Comparison of ENCODE assay signal across 9 cellular contexts in the genomic region with DNA sequence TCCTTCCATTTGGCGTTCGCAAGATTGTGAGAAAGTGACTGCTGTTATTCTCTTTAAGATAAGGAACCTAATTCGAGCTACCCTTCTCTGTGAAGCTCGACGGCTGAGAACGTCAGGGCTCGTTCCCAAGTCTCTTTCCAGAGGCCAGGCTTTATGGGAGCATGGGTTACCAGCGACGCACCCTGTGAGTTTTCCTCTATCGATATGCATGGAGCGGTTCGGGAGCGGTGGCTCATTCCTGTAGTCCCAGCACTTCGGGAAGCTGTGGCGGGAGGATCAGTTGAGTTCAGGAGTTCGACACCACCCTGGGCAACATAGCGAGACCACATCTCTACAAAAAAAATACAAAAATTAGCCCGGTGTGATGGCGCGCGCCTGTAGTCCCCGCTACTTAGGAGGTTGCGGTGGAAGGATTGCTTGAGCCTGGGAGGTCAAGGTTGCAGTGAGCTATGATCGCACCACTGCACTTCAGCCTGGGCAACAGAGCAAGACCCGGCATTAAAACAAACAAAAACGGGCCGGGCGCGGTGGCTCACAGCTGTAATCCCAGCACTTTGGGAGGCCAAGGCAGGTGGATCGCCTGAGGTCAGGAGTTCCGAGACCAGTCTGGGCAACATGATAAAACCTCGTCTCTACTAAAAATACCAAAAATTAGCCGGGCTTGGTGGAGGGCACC. TPM values are rescaled to one million over a fixed set of nuclear protein-coding genes. Genes with fewer than 3 reads are reported as not detected.
DNase-seq lines count a peak whose midpoint lies in the region; ATAC-seq, FAIRE-seq and TF ChIP-seq lines count a peak whose summit lies in the region.
"Had no signal": no experiment of that assay in that cellular context is flagged by ENCODE, and none has a peak within 500 bp of the region (broad histone marks: within the 10 kb centered on the region; RNA-seq: fewer than 3 reads in every experiment).

No MANE protein-coding gene starts in this region.

- intact Hi-C loops in right cardiac atrium (cut with DNase I), result no loop called here

- H3K27ac ChIP-seq in HEK293 (ENCODE audit: extremely low read depth, low read depth, low read length) (peak overlapping the region; percentile 83; the same call in 1 of the 2 replicates), right cardiac atrium (ENCODE audit: low read length) (peak overlapping the region; percentile 69), small intestine (ENCODE audit: low read depth in 1 of 2, low read length in 1 of 2) (peak overlapping the region in 1 of 2 donors; percentile 97)

- H3K27me3 Mint-ChIP-seq in activated T-helper 17 cell treated with anti-CD3 and anti-CD28 coated beads, Interleukin-2, amount 50 U/mL, for 72 hours, result no peaks in the 10 kb centered on the region

- H3K4me3 Mint-ChIP-seq in activated T-helper 17 cell treated with anti-CD3 and anti-CD28 coated beads, Interleukin-2, amount 50 U/mL, for 72 hours, result peak overlapping the region; percentile 87

- H3K9me3 ChIP-seq in HEK293 (ENCODE audit: control insufficient read depth, insufficient read depth, low read depth, low read length) (peaks cover 16% of the 10 kb centered on the region), right cardiac atrium (ENCODE audit: control insufficient read depth, low read length) (peaks cover 5% of the 10 kb centered on the region), small intestine (ENCODE audit: control insufficient read depth, low read depth) (peaks cover 3% of the 10 kb centered on the region)

- no peak for FAIRE-seq in small intestine (lab: Jason Lieb, UNC)

- H3K4me1 ChIP-seq in HEK293 (ENCODE audit: control insufficient read depth, insufficient read depth, low read length) (peaks cover 4% of the 10 kb centered on the region), right cardiac atrium (ENCODE audit: control insufficient read depth, insufficient read depth, low read length) (peaks cover 6% of the 10 kb centered on the region), small intestine (ENCODE audit: control insufficient read depth in 2 of 2, insufficient read depth in 1 of 2, low read depth in 1 of 2, low read length in 1 of 2) (no peaks in the 10 kb centered on the region)

- CTCF ChIA-PET in HEK293 (lab: Yijun Ruan, JAX), result interaction anchor here (0.6 to 0.9 kb wide), 3 partner anchors 268 to 1724 kb away, joined by 3 to 5 read pairs (median 4); no protein-coding TSS in a partner anchor
- CTCF ChIA-PET in GM10248 (lab: Yijun Ruan, JAX), result interaction anchor here (1.1 to 1.6 kb wide), 3 partner anchors 15 to 517 kb away, joined by 3 to 4 read pairs (median 3); a partner anchor contains a TSS

- peaks cover 79% of the 10 kb centered on the region for H3K36me3 Mint-ChIP-seq in activated T-helper 17 cell treated with anti-CD3 and anti-CD28 coated beads, Interleukin-2, amount 50 U/mL, for 72 hours (ENCODE audit: low read depth)

- no peak for TF ChIP-seq CTCF in HEK293 (tag by site-specific recombination; IDR thresholded peaks at IDR 0.05)
- no peak for TF ChIP-seq CTCF in GM10248 (IDR thresholded peaks at IDR 0.05; ENCODE audit: control extremely low read depth, extremely low read depth, low read depth, missing control alignments)

- peak overlapping the region; percentile 99 for H3K4me3 ChIP-seq in HEK293 (ENCODE audit: low read depth, low read length)
- H3K4me3 ChIP-seq in right cardiac atrium (ENCODE audit: low read length), result peak overlapping the region; percentile 85
- H3K4me3 ChIP-seq in small intestine (ENCODE audit: low read depth in 1 of 2, low read length in 2 of 2), result peak overlapping the region; percentile 75 to 95

- WGBS in right cardiac atrium, result 19% methylated on average over 33 of the region's 33 CpGs
- WGBS in small intestine, 3 donors, result 18 to 52% (median 46%) methylated on average over 33 of the region's 33 CpGs

- H3K27ac Mint-ChIP-seq in activated T-helper 17 cell treated with anti-CD3 and anti-CD28 coated beads, Interleukin-2, amount 50 U/mL, for 72 hours, result peak overlapping the region; percentile 85

- peaks cover 34 to 65% of the 10 kb centered on the region in 2 experiments for H3K36me3 ChIP-seq in HEK293 (ENCODE audit: control insufficient read depth in 2 of 2, insufficient read depth in 1 of 2, low read length in 2 of 2)
- H3K36me3 ChIP-seq in small intestine (ENCODE audit: control insufficient read depth in 2 of 2, insufficient read depth in 2 of 2, low read length in 2 of 2), result peaks cover 8 to 24% of the 10 kb centered on the region in 2 donors

- DNase-seq in right cardiac atrium (no peak), small intestine (no peak), NCI-H2227 (lab: John Stamatoyannopoulos, UW; ENCODE audit: unreplicated experiment) (no peak), GM10248 (ENCODE audit: extremely low spot score) (no peak)

- H3K4me1 Mint-ChIP-seq in activated T-helper 17 cell treated with anti-CD3 and anti-CD28 coated beads, Interleukin-2, amount 50 U/mL, for 72 hours, result peaks cover 17% of the 10 kb centered on the region

- no peak for ATAC-seq in activated T-helper 17 cell treated with anti-CD3 and anti-CD28 coated beads, Interleukin-2, amount 50 U/mL, for 72 hours (replicated peaks)
- ATAC-seq in right cardiac atrium (peak in 1 of 2 donors; percentile 34), GM18502 (IDR thresholded peaks at IDR 0.05; ENCODE audit: poor library complexity, unreplicated experiment) (no peak), GM19351 (IDR thresholded peaks at IDR 0.05; ENCODE audit: unreplicated experiment) (no peak)

- POLR2A ChIA-PET in HEK293 (lab: Yijun Ruan, JAX) (interaction anchor here (0.5 to 2.0 kb wide), 18 partner anchors 9 to 614 kb away, joined by 3 to 12 read pairs (median 3); a partner anchor contains a TSS), GM10248 (lab: Yijun Ruan, JAX) (no interaction called here)

- no peaks in the 10 kb centered on the region for H3K27me3 ChIP-seq in right cardiac atrium (ENCODE audit: control insufficient read depth, insufficient read depth)
- H3K27me3 ChIP-seq in small intestine (ENCODE audit: control insufficient read depth in 2 of 2, insufficient read depth in 2 of 2, low read length in 2 of 2), result no peaks in the 10 kb centered on the region

- peaks cover 25% of the 10 kb centered on the region for H3K9me3 Mint-ChIP-seq in activated T-helper 17 cell treated with anti-CD3 and anti-CD28 coated beads, Interleukin-2, amount 50 U/mL, for 72 hours

TF ChIP-seq in HEK293, 187 proteins besides CTCF, POLR2A, EP300 and RAD21:
- TF ChIP-seq ZNF707 (tag by site-specific recombination; IDR thresholded peaks at IDR 0.05), result no peak
- no peak for TF ChIP-seq ZFP37 (tag by site-specific recombination; IDR thresholded peaks at IDR 0.05)
- peak; percentile 40 for TF ChIP-seq SETDB1 (IDR thresholded peaks at IDR 0.05; ENCODE audit: insufficient read length, low read length)
- no peak for TF ChIP-seq ZNF76 (tag by site-specific recombination; IDR thresholded peaks at IDR 0.05; ENCODE audit: borderline replicate concordance, low read depth)
- TF ChIP-seq, protein P1, sequence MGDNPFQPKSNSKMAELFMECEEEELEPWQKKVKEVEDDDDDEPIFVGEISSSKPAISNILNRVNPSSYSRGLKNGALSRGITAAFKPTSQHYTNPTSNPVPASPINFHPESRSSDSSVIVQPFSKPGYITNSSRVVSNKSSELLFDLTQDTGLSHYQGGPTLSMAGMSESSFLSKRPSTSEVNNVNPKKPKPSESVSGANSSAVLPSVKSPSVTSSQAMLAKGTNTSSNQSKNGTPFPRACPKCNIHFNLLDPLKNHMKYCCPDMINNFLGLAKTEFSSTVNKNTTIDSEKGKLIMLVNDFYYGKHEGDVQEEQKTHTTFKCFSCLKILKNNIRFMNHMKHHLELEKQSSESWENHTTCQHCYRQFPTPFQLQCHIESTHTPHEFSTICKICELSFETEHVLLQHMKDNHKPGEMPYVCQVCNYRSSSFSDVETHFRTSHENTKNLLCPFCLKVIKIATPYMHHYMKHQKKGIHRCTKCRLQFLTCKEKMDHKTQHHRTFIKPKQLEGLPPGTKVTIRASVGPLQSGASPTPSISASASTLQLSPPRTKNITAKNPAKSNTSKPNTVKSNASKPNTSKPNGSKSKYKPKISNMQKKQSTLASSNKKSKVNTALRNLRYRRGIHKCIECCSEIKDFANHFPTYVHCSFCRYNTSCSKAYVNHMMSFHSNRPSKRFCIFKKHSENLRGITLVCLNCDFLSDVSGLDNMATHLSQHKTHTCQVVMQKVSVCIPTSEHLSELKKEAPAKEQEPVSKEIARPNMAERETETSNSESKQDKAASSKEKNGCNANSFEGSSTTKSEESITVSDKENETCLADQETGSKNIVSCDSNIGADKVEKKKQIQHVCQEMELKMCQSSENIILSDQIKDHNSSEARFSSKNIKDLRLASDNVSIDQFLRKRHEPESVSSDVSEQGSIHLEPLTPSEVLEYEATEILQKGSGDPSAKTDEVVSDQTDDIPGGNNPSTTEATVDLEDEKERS (tag by site-specific recombination; IDR thresholded peaks at IDR 0.05), result 0 out of 2 replicates have a peak, but pooled peaks have one; percentile 2
- peak; percentile 45; the same call in 1 of the 2 replicates for TF ChIP-seq HOXD13 (CRISPR knock-in tag; IDR thresholded peaks at IDR 0.05; ENCODE audit: borderline replicate concordance)
- TF ChIP-seq ZNF585B (tag by site-specific recombination; IDR thresholded peaks at IDR 0.05), result no peak
- TF ChIP-seq ZSCAN30 (tag by site-specific recombination; IDR thresholded peaks at IDR 0.05), result 0 out of 2 replicates have a peak, but pooled peaks have one; percentile 3

RNA-seq across cellular contexts. Expression of a gene that starts 0.7 kb away (rescaled TPM):
- 1 to 10 TPM; 4.4 to 5.1 TPM for total RNA-seq in activated T-helper 17 cell treated with anti-CD3 and anti-CD28 coated beads, Interleukin-2, amount 50 U/mL, for 72 hours
- total RNA-seq in right cardiac atrium, result 10 to 100 TPM; 11.8 to 16.8 (median 15.7) TPM
- polyA plus RNA-seq in right cardiac atrium (10.2 TPM), small intestine (1 to 10 TPM; 3.8 to 7.2 (median 5.7) TPM)

RNA-seq across cellular contexts. Expression of a gene that starts 29.0 kb away (rescaled TPM):
- under 1 TPM in 1 of 2 donors, not detected in 1; 0.29 TPM for total RNA-seq in activated T-helper 17 cell treated with anti-CD3 and anti-CD28 coated beads, Interleukin-2, amount 50 U/mL, for 72 hours
- total RNA-seq in right cardiac atrium, result 1 to 10 TPM; 2.1 to 2.9 (median 2.6) TPM
- polyA plus RNA-seq in right cardiac atrium, result 2.9 TPM
- polyA plus RNA-seq in small intestine, result 1 to 10 TPM in 1 of 3 donors, under 1 TPM in 1, not detected in 1; 0.85 to 1.3 TPM
- total RNA-seq: RPMI7951 had no signal

RNA-seq across cellular contexts. Expression of a gene that starts 30.5 kb away (rescaled TPM):
- not detected for total RNA-seq in activated T-helper 17 cell treated with anti-CD3 and anti-CD28 coated beads, Interleukin-2, amount 50 U/mL, for 72 hours
- total RNA-seq in right cardiac atrium, result under 1 TPM in 1 of 4 donors, not detected in 3; 0.54 TPM
- polyA plus RNA-seq in right cardiac atrium (0.14 TPM), small intestine (under 1 TPM in 1 of 3 donors, not detected in 2; 0.21 TPM)
- total RNA-seq: RPMI7951 had no signal

RNA-seq across cellular contexts. Expression of a gene that starts 55.8 kb away (rescaled TPM):
- 1 to 10 TPM; 4.3 to 7.8 TPM for total RNA-seq in activated T-helper 17 cell treated with anti-CD3 and anti-CD28 coated beads, Interleukin-2, amount 50 U/mL, for 72 hours
- 10 to 100 TPM; 10.0 to 13.9 (median 12.5) TPM for total RNA-seq in right cardiac atrium
- polyA plus RNA-seq in right cardiac atrium, result 5.5 TPM
- 1 to 10 TPM; 1.3 to 2.9 (median 1.9) TPM for polyA plus RNA-seq in small intestine

RNA-seq across cellular contexts. Expression of a gene that starts 55.8 kb away (rescaled TPM):
- under 1 TPM in 1 of 2 donors, not detected in 1; 0.34 TPM for total RNA-seq in activated T-helper 17 cell treated with anti-CD3 and anti-CD28 coated beads, Interleukin-2, amount 50 U/mL, for 72 hours
- total RNA-seq in right cardiac atrium, result 1 to 10 TPM; 2.8 to 5.1 (median 4.3) TPM
- polyA plus RNA-seq in right cardiac atrium (4.2 TPM), small intestine (1 to 10 TPM in 1 of 3 donors, under 1 TPM in 2; 0.67 to 2.0 (median 0.81) TPM)
